Comparison of ENCODE assay signal across 8 cellular contexts in genomic region chr12:21774358-21775129, GRCh38. TPM values are rescaled to one million over a fixed set of nuclear protein-coding genes. Genes with fewer than 3 reads are reported as not detected.
DNase-seq lines count a peak whose midpoint lies in the region; ATAC-seq and TF ChIP-seq lines count a peak whose summit lies in the region.

TSS of gene KCNJ8 (minus strand) at chr12:21774706. CDS start at chr12:21773616, 1,090 bp downstream.

- peak within 1 kb of the TSS; percentile 25 for H3K9ac ChIP-seq in mucosa of stomach (ENCODE audit: low read length)

- no peaks in the 10 kb centered on the region for H3K9me3 Mint-ChIP-seq in GM23338

- H3K27ac ChIP-seq in GM23338 (ENCODE audit: low read depth) (no peak within 1 kb of the TSS), Panc1 (ENCODE audit: low read length) (no peak within 1 kb of the TSS), aorta (ENCODE audit: low read depth in 1 of 2, low read length in 2 of 2) (peak within 1 kb of the TSS; percentile 58 to 59)

- H4K20me1 ChIP-seq in GM23338 (replicated peaks; ENCODE audit: insufficient read depth), result no peaks in the 10 kb centered on the region

- peaks cover 32% of the 10 kb centered on the region for H3K27me3 ChIP-seq in GM23338 (ENCODE audit: insufficient read depth)
- peaks cover 7% of the 10 kb centered on the region for H3K27me3 ChIP-seq in Panc1 (ENCODE audit: control insufficient read depth, insufficient read depth, low read length)
- peaks cover 23% of the 10 kb centered on the region for H3K27me3 ChIP-seq in mucosa of stomach (ENCODE audit: control insufficient read depth, insufficient read depth, low read length)
- H3K27me3 ChIP-seq in aorta (ENCODE audit: control insufficient read depth in 1 of 2, insufficient read depth in 2 of 2, low read length in 1 of 2), result no peaks in the 10 kb centered on the region

- POLR2A ChIA-PET in Panc1 (lab: Charles Lee), result no interaction called here

- CTCF ChIA-PET in Panc1 (lab: Charles Lee), result no interaction called here

- no peaks in the 10 kb centered on the region for H3K36me3 Mint-ChIP-seq in GM23338 (ENCODE audit: low read depth)

- peak within 1 kb of the TSS; percentile 80 for H2AFZ ChIP-seq in GM23338

- H3K4me3 ChIP-seq in GM23338 (peak within 1 kb of the TSS; percentile 74), Panc1 (ENCODE audit: low read depth in 2 of 2, low read length in 2 of 2) (peak within 1 kb of the TSS; percentile 19 to 34), mucosa of stomach (ENCODE audit: low read length) (no peak within 1 kb of the TSS), aorta (ENCODE audit: low read length in 2 of 2) (peak within 1 kb of the TSS; percentile 80 to 98)

- intact Hi-C loops in Panc1 (cut with micrococcal nuclease; ENCODE audit: unreplicated experiment) (no loop called here), aorta (cut with DNase I) (loop anchor here (5.0 to 10.0 kb wide), 4 partner anchors 48 to 168 kb away; partner anchors contain the start of gene ABCC9 (in 1 of the 2))

- no peaks in the 10 kb centered on the region for H3K9me3 ChIP-seq in Panc1 (ENCODE audit: control insufficient read depth, insufficient read depth, low read depth, low read length)
- no peaks in the 10 kb centered on the region for H3K9me3 ChIP-seq in mucosa of stomach (ENCODE audit: control insufficient read depth, low read length)
- H3K9me3 ChIP-seq in aorta (ENCODE audit: control insufficient read depth, low read length), result no peaks in the 10 kb centered on the region

- H3K36me3 ChIP-seq in GM23338 (ENCODE audit: insufficient read depth) (no peaks in the 10 kb centered on the region), Panc1 (ENCODE audit: control insufficient read depth, insufficient read depth, low read length) (no peaks in the 10 kb centered on the region), mucosa of stomach (ENCODE audit: control insufficient read depth, insufficient read depth, low read length) (no peaks in the 10 kb centered on the region), aorta (ENCODE audit: control insufficient read depth in 1 of 2, insufficient read depth in 2 of 2, low read length in 1 of 2) (no peaks in the 10 kb centered on the region)

- ATAC-seq in GM23338 (peak; percentile 80), Panc1 (no peak), aorta (ENCODE audit: low FRiP score) (peak; percentile 90), HG02610 (IDR thresholded peaks at IDR 0.05; ENCODE audit: unreplicated experiment) (no peak), HG03442 (IDR thresholded peaks at IDR 0.05; ENCODE audit: unreplicated experiment) (no peak)

- TF ChIP-seq CTCF in GM23338 (conservative IDR thresholded peaks at IDR 0.05; ENCODE audit: low read depth in 2 of 2) (no peak), Panc1 (IDR thresholded peaks at IDR 0.05) (no peak)

- H3K4me2 ChIP-seq in GM23338, result peak within 1 kb of the TSS; percentile 89

- H3K4me3 Mint-ChIP-seq in GM23338, result peak within 1 kb of the TSS; percentile 72

- no peaks in the 10 kb centered on the region for H3K9me2 ChIP-seq in GM23338 (ENCODE audit: insufficient read depth)

- in situ Hi-C loops in Panc1 (cut with HindIII; ENCODE audit: low pct_unique_long_range_greater_than_20kb, low sequenced_read_pairs), result no loop called here

- no TSS peak for BruUV-seq in Panc1 (replicated peaks; lab: Mats Ljungman, UMichigan)

- H3K27ac Mint-ChIP-seq in GM23338, result no peak within 1 kb of the TSS

- H3K79me2 ChIP-seq in GM23338 (replicated peaks; ENCODE audit: insufficient read depth), result no peaks in the 10 kb centered on the region

- DNase-seq in GM23338 (ENCODE audit: low spot score) (peak; percentile 90), Panc1 (ENCODE audit: low read depth, low spot score) (no peak), fibroblast of gingiva (ENCODE audit: low read depth) (peak; percentile 14), aorta (peak; percentile 86 to 93), NCI-H2196 treated with DMSO at 0.1 percent for 48 hours (lab: John Stamatoyannopoulos, UW; ENCODE audit: unreplicated experiment) (no peak)

- peaks cover 19% of the 10 kb centered on the region for H3K4me1 Mint-ChIP-seq in GM23338

- 1% methylated on average over 42 to 49 of the region's 49 CpGs for WGBS in aorta, 2 donors

- H3K4me1 ChIP-seq in GM23338 (ENCODE audit: insufficient read depth) (peaks cover 17% of the 10 kb centered on the region), Panc1 (ENCODE audit: control insufficient read depth, insufficient read depth, low read length) (no peaks in the 10 kb centered on the region), mucosa of stomach (ENCODE audit: control insufficient read depth, insufficient read depth, low read length) (no peaks in the 10 kb centered on the region), aorta (ENCODE audit: control insufficient read depth in 1 of 2, insufficient read depth in 2 of 2, low read length in 2 of 2) (peaks cover 0 to 2% of the 10 kb centered on the region in 2 donors)

- peaks cover 9% of the 10 kb centered on the region for H3K27me3 Mint-ChIP-seq in GM23338 (ENCODE audit: insufficient read depth, low read depth, poor library complexity)

- no peaks in the 10 kb centered on the region for H3F3A ChIP-seq in GM23338 (replicated peaks; ENCODE audit: low read depth)

TF ChIP-seq in GM23338, 12 proteins besides CTCF, POLR2A, EP300 and RAD21:
- TF ChIP-seq REST (IDR thresholded peaks at IDR 0.05; ENCODE audit: unreplicated experiment) (no peak), ZNF114 (CRISPR knock-in tag; IDR thresholded peaks at IDR 0.05) (no peak), NANOG (IDR thresholded peaks at IDR 0.05; ENCODE audit: borderline replicate concordance) (no peak), STAT1 (IDR thresholded peaks at IDR 0.05; ENCODE audit: unreplicated experiment) (no peak), CREB1 (CRISPR knock-in tag; IDR thresholded peaks at IDR 0.05; ENCODE audit: low read depth) (no peak), JUNB (IDR thresholded peaks at IDR 0.05; ENCODE audit: unreplicated experiment) (no peak), POLR2AphosphoS5 (IDR thresholded peaks at IDR 0.05; ENCODE audit: low read depth) (no peak)

RNA-seq across cellular contexts. Expression of gene KCNJ8, which starts in this region (rescaled TPM):
- total RNA-seq in GM23338 (2014; rRNA removed; shearing (Covaris generic)), result 0.87 and 2.3 TPM in 2 replicates
- 0.82 and 1.0 TPM in 2 replicates for polyA plus RNA-seq in GM23338 (2016; fragmentation: Nextera tagmentation; extraction: Ambion mirVana)
- not detected for total RNA-seq in Panc1 (2021; ENCODE audit: unreplicated experiment)
- polyA plus RNA-seq in Panc1 (2012; ENCODE audit: insufficient read length), result not detected
- total RNA-seq in aorta, result 10 to 100 TPM; 17.2 to 27.2 TPM
- 1 to 10 TPM; 4.0 to 4.6 TPM for polyA plus RNA-seq in aorta

Comparison
In these comparisons a context has a peak if more than half of its experiments do, and no peak if none do; other contexts are left out.
1. ATAC-seq: peak in GM23338 (single experiment) and aorta (single experiment); none in Panc1 (single experiment), HG02610 (single experiment) and HG03442 (single experiment).
2. DNase-seq: peak in GM23338 (single experiment), fibroblast of gingiva (single experiment) and aorta (2 of 2); none in Panc1 (single experiment) and NCI-H2196 treated with DMSO at 0.1 percent for 48 hours (single experiment).
3. H3K27ac ChIP-seq: peak in aorta (2 of 2); none in GM23338 (single experiment) and Panc1 (single experiment).